Comparison of ENCODE assay signal across 8 cellular contexts in genomic region chr12:7130791-7131501, GRCh38. TPM values are rescaled to one million over a fixed set of nuclear protein-coding genes. Genes with fewer than 3 reads are reported as not detected.
DNase-seq lines count a peak whose midpoint lies in the region; TF ChIP-seq lines count a peak whose summit lies in the region.

No MANE protein-coding gene starts in this region.

- H3K36me3 ChIP-seq in KOPT-K1 (ENCODE audit: insufficient read depth, low read length), result peaks cover 13% of the 10 kb centered on the region; the same call in 1 of the 2 replicates

- H3K4me3 ChIP-seq in WI38 (ENCODE audit: low read depth, low read length), result peak overlapping the region; percentile 65

- peak overlapping the region; percentile 73 for H3K27ac Mint-ChIP-seq in chondrocyte (ENCODE audit: unreplicated experiment)

- H3K9me3 Mint-ChIP-seq in chondrocyte (ENCODE audit: low read depth), result no peaks in the 10 kb centered on the region

- no peaks in the 10 kb centered on the region for H3K9me3 ChIP-seq in KOPT-K1 (ENCODE audit: insufficient read depth, low read length, poor library complexity, severe bottlenecking)

- H3K36me3 Mint-ChIP-seq in chondrocyte (ENCODE audit: low read depth), result peaks cover 10% of the 10 kb centered on the region

- peak overlapping the region; percentile 89 for H3K4me3 Mint-ChIP-seq in chondrocyte (ENCODE audit: unreplicated experiment)

- H3K4me1 Mint-ChIP-seq in chondrocyte (ENCODE audit: low read depth), result peaks cover 26% of the 10 kb centered on the region

- TF ChIP-seq CTCF in WI38 (IDR thresholded peaks at IDR 0.05; ENCODE audit: low read depth, low read length) (no peak), chondrocyte (IDR thresholded peaks at IDR 0.05) (no peak)

- peak overlapping the region; percentile 45 for H3K27ac ChIP-seq in KOPT-K1 (ENCODE audit: low read depth, low read length, poor library complexity, severe bottlenecking)

- H3K27me3 Mint-ChIP-seq in chondrocyte (ENCODE audit: low read depth), result no peaks in the 10 kb centered on the region

- peak; percentile 41 for DNase-seq in NK-92 treated with Interleukin-12 subunit alpha and Interleukin-12 subunit beta, amount 100 ng/mL, for 24 hours (lab: John Stamatoyannopoulos, UW)
- DNase-seq in NK-92 (lab: John Stamatoyannopoulos, UW; ENCODE audit: unreplicated experiment) (no peak), chondrocyte (ENCODE audit: low spot score) (no peak), kidney tubule cell (ENCODE audit: low spot score) (peak; percentile 77), GOT3 (lab: John Stamatoyannopoulos, UW) (no peak)
- peak; percentile 22 for DNase-seq in stimulated activated CD4-positive, alpha-beta T cell treated with anti-CD3 and anti-CD28 coated beads, Interleukin-2, amount 100 ng/mL, for 4 hours (ENCODE audit: low read depth)

RNA-seq across cellular contexts. Expression of gene CLSTN3, which starts 0.8 kb away (rescaled TPM):
- 15.5 to 19.9 TPM (median 18.2 TPM) in 3 replicates for total RNA-seq in chondrocyte

RNA-seq across cellular contexts. Expression of gene RBP5, which starts 2.3 kb away (rescaled TPM):
- total RNA-seq in chondrocyte, result not detected in 3 replicates

RNA-seq across cellular contexts. Expression of gene C1RL, which starts 21.9 kb away (rescaled TPM):
- total RNA-seq in chondrocyte, result 20.3 to 21.0 TPM (median 20.4 TPM) in 3 replicates

RNA-seq across cellular contexts. Expression of gene C1R, which starts 38.7 kb away (rescaled TPM):
- total RNA-seq in chondrocyte, result 19.7 to 21.9 TPM (median 19.8 TPM) in 3 replicates

RNA-seq across cellular contexts. Expression of gene PEX5, which starts 58.5 kb away (rescaled TPM):
- 25.1 to 26.0 TPM (median 25.5 TPM) in 3 replicates for total RNA-seq in chondrocyte

Comparison
In these comparisons a context has a peak if more than half of its experiments do, and no peak if none do; other contexts are left out.
1. DNase-seq: peak in NK-92 treated with Interleukin-12 subunit alpha and Interleukin-12 subunit beta, amount 100 ng/mL, for 24 hours (single experiment), kidney tubule cell (single experiment) and stimulated activated CD4-positive, alpha-beta T cell treated with anti-CD3 and anti-CD28 coated beads, Interleukin-2, amount 100 ng/mL, for 4 hours (single experiment); none in NK-92 (single experiment), chondrocyte (single experiment) and GOT3 (single experiment).